ENCODE assay signal across 25 cellular contexts in genomic region chr2:122132292-122132691, GRCh38.
"Had no signal": no experiment of that assay in that cellular context is flagged by ENCODE, and none has a peak within 500 bp of the region (broad histone marks: within the 10 kb centered on the region; RNA-seq: fewer than 3 reads in every experiment).

No MANE protein-coding gene starts in this region.

- H3K4me1 ChIP-seq: pancreas, psoas muscle, right lobe of liver, testis, uterus had no signal

- DNase-seq: activated CD4-positive, alpha-beta memory T cell treated with anti-CD3 and anti-CD28 coated beads, Interleukin-2, amount 10 ng/mL, durations not matched to agents 7 days and 5 days; activated CD4-positive, alpha-beta T cell treated with anti-CD3 and anti-CD28 coated beads, Interleukin-2, amount 10 ng/mL, durations not matched to agents 24 days and 14 days; activated effector memory CD4-positive, alpha-beta T cell treated with Interleukin-2 at 50 U/mL for 16 hours; activated naive CD4-positive, alpha-beta T cell treated with anti-CD3 and anti-CD28 coated beads for 36 hours; activated naive CD8-positive, alpha-beta T cell treated with anti-CD3 and anti-CD28 coated beads, Interleukin-2, amount 10 ng/mL, durations not matched to agents 7 days and 5 days; activated T-cell treated with anti-CD3 and anti-CD28 coated beads, Interleukin-2, amount 50 U/mL, for 72 hours; amniotic stem cell; effector CD4-positive, alpha-beta T cell; glutamatergic neuron; hippocampal formation; mesenchymal stem cell; mucosa of descending colon; nephron progenitor cell; pancreas; psoas muscle; right lobe of liver; small intestine; stimulated activated CD4-positive, alpha-beta T cell treated with anti-CD3 and anti-CD28 coated beads, Interleukin-2, amount 100 ng/mL, for 24 hours; testis; trophoblast cell; uterus had no signal

- H3K27ac ChIP-seq: cardiac muscle cell, pancreas, psoas muscle, right lobe of liver, testis, uterus, VCaP had no signal

- H3K36me3 ChIP-seq: cardiac muscle cell, pancreas, right lobe of liver, uterus had no signal

- H3K4me3 ChIP-seq: cardiac muscle cell, mucosa of descending colon, pancreas, psoas muscle, right lobe of liver, testis, uterus had no signal

- H3K9me3 ChIP-seq: pancreas, testis, uterus had no signal

- H3K27me3 ChIP-seq: cardiac muscle cell, pancreas, right lobe of liver, testis, uterus had no signal

- ATAC-seq: activated CD4-positive, CD25-positive, alpha-beta regulatory T cell treated with anti-CD3 and anti-CD28 coated beads, Interleukin-2, amount 50 U/mL, for 24 hours; activated T-cell treated with anti-CD3 and anti-CD28 coated beads, Interleukin-2, amount 50 U/mL, for 72 hours; mucosa of descending colon; pancreas; psoas muscle; stimulated activated memory B cell treated with anti-CD40 and anti-IgM and Interleukin-4, amounts not matched to agents 10 μg/mL and 1 μg/mL and 100 μg/mL, for 72 hours had no signal
